ENCODE assay signal across 1 cellular context in genomic region chr10:104120512-104120902, GRCh38.
TF ChIP-seq lines count a peak whose summit lies in the region.

No MANE protein-coding gene starts in this region.

TF ChIP-seq in IMR-90, 13 proteins besides CTCF, POLR2A, EP300 and RAD21:
- no peak for TF ChIP-seq CEBPB (IDR thresholded peaks at IDR 0.05; ENCODE audit: low read depth, low read length)
- no peak for TF ChIP-seq USF2 (IDR thresholded peaks at IDR 0.05; ENCODE audit: low read depth, low read length)
- no peak for TF ChIP-seq MXI1 (IDR thresholded peaks at IDR 0.05; ENCODE audit: borderline replicate concordance, low read depth, low read length)
- no peak for TF ChIP-seq MAFK (IDR thresholded peaks at IDR 0.05; ENCODE audit: low read depth, low read length)
- no peak for TF ChIP-seq RFX5 (IDR thresholded peaks at IDR 0.05; ENCODE audit: low read depth, low read length)
- no peak for TF ChIP-seq NFE2L2 (IDR thresholded peaks at IDR 0.05; ENCODE audit: low read depth, low read length)
